Comparison of ENCODE assay signal across 1 cellular context in the genomic region with DNA sequence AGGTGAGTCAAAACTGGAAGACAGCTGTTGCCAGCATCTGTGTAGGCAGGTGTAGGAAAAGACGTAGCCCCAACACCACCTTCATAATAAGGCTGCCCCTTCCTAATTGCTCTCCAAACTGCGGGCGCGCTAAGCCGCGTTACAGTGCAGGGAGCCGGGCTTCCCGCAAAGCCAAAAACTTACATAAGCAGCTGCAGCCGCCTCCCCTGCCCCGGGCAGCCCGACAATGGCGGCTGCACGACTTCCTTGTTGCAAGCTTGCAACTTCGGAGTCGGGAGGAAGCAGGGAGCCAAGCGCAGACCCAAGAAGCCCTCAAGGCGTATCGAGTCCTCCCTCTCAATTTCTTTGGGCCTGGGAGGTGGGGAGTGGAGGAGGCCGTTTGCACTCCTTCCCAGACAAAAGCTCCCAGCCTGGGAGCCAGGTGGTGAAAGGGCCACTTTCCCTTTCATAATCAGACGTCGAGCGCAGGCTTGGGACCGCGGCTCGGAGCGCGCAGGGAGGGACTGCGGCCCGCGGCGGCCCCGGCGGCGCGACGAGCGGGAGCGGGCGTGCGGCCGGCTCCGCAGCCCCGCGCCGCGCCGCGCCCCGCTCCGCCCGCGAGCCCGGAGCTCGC.
TF ChIP-seq lines count a peak whose summit lies in the region.

No MANE protein-coding gene starts in this region.

TF ChIP-seq in HepG2, 621 proteins besides CTCF, POLR2A, EP300 and RAD21 (continued from another document and continues in another):
- TF ChIP-seq ZC3H4 (CRISPR knock-in tag; IDR thresholded peaks at IDR 0.05; ENCODE audit: borderline replicate concordance) = peak; percentile 88
- no peak for TF ChIP-seq ZNF816 (CRISPR knock-in tag; IDR thresholded peaks at IDR 0.05; ENCODE audit: borderline replicate concordance)
- TF ChIP-seq, protein P1, sequence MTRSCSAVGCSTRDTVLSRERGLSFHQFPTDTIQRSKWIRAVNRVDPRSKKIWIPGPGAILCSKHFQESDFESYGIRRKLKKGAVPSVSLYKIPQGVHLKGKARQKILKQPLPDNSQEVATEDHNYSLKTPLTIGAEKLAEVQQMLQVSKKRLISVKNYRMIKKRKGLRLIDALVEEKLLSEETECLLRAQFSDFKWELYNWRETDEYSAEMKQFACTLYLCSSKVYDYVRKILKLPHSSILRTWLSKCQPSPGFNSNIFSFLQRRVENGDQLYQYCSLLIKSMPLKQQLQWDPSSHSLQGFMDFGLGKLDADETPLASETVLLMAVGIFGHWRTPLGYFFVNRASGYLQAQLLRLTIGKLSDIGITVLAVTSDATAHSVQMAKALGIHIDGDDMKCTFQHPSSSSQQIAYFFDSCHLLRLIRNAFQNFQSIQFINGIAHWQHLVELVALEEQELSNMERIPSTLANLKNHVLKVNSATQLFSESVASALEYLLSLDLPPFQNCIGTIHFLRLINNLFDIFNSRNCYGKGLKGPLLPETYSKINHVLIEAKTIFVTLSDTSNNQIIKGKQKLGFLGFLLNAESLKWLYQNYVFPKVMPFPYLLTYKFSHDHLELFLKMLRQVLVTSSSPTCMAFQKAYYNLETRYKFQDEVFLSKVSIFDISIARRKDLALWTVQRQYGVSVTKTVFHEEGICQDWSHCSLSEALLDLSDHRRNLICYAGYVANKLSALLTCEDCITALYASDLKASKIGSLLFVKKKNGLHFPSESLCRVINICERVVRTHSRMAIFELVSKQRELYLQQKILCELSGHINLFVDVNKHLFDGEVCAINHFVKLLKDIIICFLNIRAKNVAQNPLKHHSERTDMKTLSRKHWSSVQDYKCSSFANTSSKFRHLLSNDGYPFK (CRISPR knock-in tag; IDR thresholded peaks at IDR 0.05; ENCODE audit: borderline replicate concordance) = peak; percentile 53; the same call in 1 of the 2 replicates
- TF ChIP-seq DNMT1 (CRISPR knock-in tag; IDR thresholded peaks at IDR 0.05) = peak; percentile 45; the same call in 1 of the 2 replicates
- no peak for TF ChIP-seq ZNF501 (CRISPR knock-in tag; IDR thresholded peaks at IDR 0.05)
- no peak for TF ChIP-seq NFE2L2 (IDR thresholded peaks at IDR 0.05; ENCODE audit: low read length)
- TF ChIP-seq, protein P2, sequence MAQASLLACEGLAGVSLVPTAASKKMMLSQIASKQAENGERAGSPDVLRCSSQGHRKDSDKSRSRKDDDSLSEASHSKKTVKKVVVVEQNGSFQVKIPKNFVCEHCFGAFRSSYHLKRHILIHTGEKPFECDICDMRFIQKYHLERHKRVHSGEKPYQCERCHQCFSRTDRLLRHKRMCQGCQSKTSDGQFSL (CRISPR knock-in tag; IDR thresholded peaks at IDR 0.05) = no peak
- TF ChIP-seq KLF12 (CRISPR knock-in tag; IDR thresholded peaks at IDR 0.05; ENCODE audit: borderline replicate concordance) = peak; percentile 30; the same call in 1 of the 2 replicates
- TF ChIP-seq MYC (CRISPR knock-in tag; IDR thresholded peaks at IDR 0.05; ENCODE audit: borderline replicate concordance) = peak; percentile 29; the same call in 1 of the 2 replicates
- TF ChIP-seq SALL1 (CRISPR knock-in tag; IDR thresholded peaks at IDR 0.05) = peak; percentile 52; the same call in 1 of the 2 replicates
- peak; percentile 77 for TF ChIP-seq DMAP1 (CRISPR knock-in tag; IDR thresholded peaks at IDR 0.05)
- TF ChIP-seq ZFX (CRISPR knock-in tag; IDR thresholded peaks at IDR 0.05; ENCODE audit: low read depth) = peak; percentile 61; the same call in 1 of the 2 replicates
- no peak for TF ChIP-seq HINFP (CRISPR knock-in tag; IDR thresholded peaks at IDR 0.05; ENCODE audit: low read depth)
- no peak for TF ChIP-seq ZNF773 (CRISPR knock-in tag; IDR thresholded peaks at IDR 0.05; ENCODE audit: borderline replicate concordance)
- TF ChIP-seq ZNF768 (CRISPR knock-in tag; IDR thresholded peaks at IDR 0.05) = peak; percentile 28
- peak; percentile 22; the same call in 1 of the 2 replicates for TF ChIP-seq MAFF (IDR thresholded peaks at IDR 0.05; ENCODE audit: low read depth, low read length)
- no peak for TF ChIP-seq ZMYM3 (CRISPR knock-in tag; IDR thresholded peaks at IDR 0.05)
- TF ChIP-seq, protein P3, sequence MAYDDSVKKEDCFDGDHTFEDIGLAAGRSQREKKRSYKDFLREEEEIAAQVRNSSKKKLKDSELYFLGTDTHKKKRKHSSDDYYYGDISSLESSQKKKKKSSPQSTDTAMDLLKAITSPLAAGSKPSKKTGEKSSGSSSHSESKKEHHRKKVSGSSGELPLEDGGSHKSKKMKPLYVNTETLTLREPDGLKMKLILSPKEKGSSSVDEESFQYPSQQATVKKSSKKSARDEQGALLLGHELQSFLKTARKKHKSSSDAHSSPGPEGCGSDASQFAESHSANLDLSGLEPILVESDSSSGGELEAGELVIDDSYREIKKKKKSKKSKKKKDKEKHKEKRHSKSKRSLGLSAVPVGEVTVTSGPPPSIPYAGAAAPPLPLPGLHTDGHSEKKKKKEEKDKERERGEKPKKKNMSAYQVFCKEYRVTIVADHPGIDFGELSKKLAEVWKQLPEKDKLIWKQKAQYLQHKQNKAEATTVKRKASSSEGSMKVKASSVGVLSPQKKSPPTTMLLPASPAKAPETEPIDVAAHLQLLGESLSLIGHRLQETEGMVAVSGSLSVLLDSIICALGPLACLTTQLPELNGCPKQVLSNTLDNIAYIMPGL (CRISPR knock-in tag; IDR thresholded peaks at IDR 0.05; ENCODE audit: borderline replicate concordance in 1 of 2, low read depth in 1 of 2) = peak; percentile 51 to 58; a peak in 3 of 4 replicates
- peak; percentile 18; the same call in 1 of the 2 replicates for TF ChIP-seq ZNF430 (CRISPR knock-in tag; IDR thresholded peaks at IDR 0.05)
- peak; percentile 66 for TF ChIP-seq TAF1 (CRISPR knock-in tag; IDR thresholded peaks at IDR 0.05)
- no peak for TF ChIP-seq GLI4 (CRISPR knock-in tag; IDR thresholded peaks at IDR 0.05; ENCODE audit: borderline replicate concordance)
- no peak for TF ChIP-seq RFX5 (IDR thresholded peaks at IDR 0.05; ENCODE audit: low read depth, low read length)
- 0 out of 2 replicates have a peak, but pooled peaks have one; percentile 29 for TF ChIP-seq ZNF709 (CRISPR knock-in tag; IDR thresholded peaks at IDR 0.05)
- TF ChIP-seq RCOR2 (CRISPR knock-in tag; IDR thresholded peaks at IDR 0.05) = no peak
- no peak for TF ChIP-seq HCFC1 (IDR thresholded peaks at IDR 0.05; ENCODE audit: low read depth, low read length)
- TF ChIP-seq ZNF598 (CRISPR knock-in tag; IDR thresholded peaks at IDR 0.05; ENCODE audit: borderline replicate concordance) = no peak
- TF ChIP-seq NFRKB (IDR thresholded peaks at IDR 0.05) = no peak
- TF ChIP-seq ZNF619 (CRISPR knock-in tag; IDR thresholded peaks at IDR 0.05) = peak; percentile 64; the same call in 1 of the 2 replicates
- TF ChIP-seq, protein P4, sequence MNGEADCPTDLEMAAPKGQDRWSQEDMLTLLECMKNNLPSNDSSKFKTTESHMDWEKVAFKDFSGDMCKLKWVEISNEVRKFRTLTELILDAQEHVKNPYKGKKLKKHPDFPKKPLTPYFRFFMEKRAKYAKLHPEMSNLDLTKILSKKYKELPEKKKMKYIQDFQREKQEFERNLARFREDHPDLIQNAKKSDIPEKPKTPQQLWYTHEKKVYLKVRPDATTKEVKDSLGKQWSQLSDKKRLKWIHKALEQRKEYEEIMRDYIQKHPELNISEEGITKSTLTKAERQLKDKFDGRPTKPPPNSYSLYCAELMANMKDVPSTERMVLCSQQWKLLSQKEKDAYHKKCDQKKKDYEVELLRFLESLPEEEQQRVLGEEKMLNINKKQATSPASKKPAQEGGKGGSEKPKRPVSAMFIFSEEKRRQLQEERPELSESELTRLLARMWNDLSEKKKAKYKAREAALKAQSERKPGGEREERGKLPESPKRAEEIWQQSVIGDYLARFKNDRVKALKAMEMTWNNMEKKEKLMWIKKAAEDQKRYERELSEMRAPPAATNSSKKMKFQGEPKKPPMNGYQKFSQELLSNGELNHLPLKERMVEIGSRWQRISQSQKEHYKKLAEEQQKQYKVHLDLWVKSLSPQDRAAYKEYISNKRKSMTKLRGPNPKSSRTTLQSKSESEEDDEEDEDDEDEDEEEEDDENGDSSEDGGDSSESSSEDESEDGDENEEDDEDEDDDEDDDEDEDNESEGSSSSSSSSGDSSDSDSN (CRISPR knock-in tag; IDR thresholded peaks at IDR 0.05) = peak; percentile 40; the same call in 1 of the 2 replicates
- no peak for TF ChIP-seq PAWR (CRISPR knock-in tag; IDR thresholded peaks at IDR 0.05; ENCODE audit: borderline replicate concordance)
- no peak for TF ChIP-seq HDAC6 (IDR thresholded peaks at IDR 0.05; ENCODE audit: low read depth, low read length)
- peak; percentile 10 to 26; a peak in 1 of 4 replicates for TF ChIP-seq MAFK (conservative IDR thresholded peaks at IDR 0.05 in 1 of 2, IDR thresholded peaks at IDR 0.05 in 1 of 2; ENCODE audit: low read length in 2 of 2)
- no peak for TF ChIP-seq CHD2 (IDR thresholded peaks at IDR 0.05; ENCODE audit: low read depth, low read length)
- no peak for TF ChIP-seq SP140L (CRISPR knock-in tag; IDR thresholded peaks at IDR 0.05; ENCODE audit: borderline replicate concordance)
- TF ChIP-seq, protein P5, sequence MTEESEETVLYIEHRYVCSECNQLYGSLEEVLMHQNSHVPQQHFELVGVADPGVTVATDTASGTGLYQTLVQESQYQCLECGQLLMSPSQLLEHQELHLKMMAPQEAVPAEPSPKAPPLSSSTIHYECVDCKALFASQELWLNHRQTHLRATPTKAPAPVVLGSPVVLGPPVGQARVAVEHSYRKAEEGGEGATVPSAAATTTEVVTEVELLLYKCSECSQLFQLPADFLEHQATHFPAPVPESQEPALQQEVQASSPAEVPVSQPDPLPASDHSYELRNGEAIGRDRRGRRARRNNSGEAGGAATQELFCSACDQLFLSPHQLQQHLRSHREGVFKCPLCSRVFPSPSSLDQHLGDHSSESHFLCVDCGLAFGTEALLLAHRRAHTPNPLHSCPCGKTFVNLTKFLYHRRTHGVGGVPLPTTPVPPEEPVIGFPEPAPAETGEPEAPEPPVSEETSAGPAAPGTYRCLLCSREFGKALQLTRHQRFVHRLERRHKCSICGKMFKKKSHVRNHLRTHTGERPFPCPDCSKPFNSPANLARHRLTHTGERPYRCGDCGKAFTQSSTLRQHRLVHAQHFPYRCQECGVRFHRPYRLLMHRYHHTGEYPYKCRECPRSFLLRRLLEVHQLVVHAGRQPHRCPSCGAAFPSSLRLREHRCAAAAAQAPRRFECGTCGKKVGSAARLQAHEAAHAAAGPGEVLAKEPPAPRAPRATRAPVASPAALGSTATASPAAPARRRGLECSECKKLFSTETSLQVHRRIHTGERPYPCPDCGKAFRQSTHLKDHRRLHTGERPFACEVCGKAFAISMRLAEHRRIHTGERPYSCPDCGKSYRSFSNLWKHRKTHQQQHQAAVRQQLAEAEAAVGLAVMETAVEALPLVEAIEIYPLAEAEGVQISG (CRISPR knock-in tag; IDR thresholded peaks at IDR 0.05) = no peak
- TF ChIP-seq, protein P6, sequence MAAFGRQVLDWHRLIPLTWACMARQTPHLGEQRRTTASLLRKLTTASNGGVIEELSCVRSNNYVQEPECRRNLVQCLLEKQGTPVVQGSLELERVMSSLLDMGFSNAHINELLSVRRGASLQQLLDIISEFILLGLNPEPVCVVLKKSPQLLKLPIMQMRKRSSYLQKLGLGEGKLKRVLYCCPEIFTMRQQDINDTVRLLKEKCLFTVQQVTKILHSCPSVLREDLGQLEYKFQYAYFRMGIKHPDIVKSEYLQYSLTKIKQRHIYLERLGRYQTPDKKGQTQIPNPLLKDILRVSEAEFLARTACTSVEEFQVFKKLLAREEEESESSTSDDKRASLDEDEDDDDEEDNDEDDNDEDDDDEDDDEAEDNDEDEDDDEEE (CRISPR knock-in tag; IDR thresholded peaks at IDR 0.05) = no peak
- TF ChIP-seq MAZ (IDR thresholded peaks at IDR 0.05; ENCODE audit: borderline replicate concordance, low read depth, low read length) = no peak
- no peak for TF ChIP-seq MAZ (CRISPR knock-in tag; IDR thresholded peaks at IDR 0.05; ENCODE audit: low read depth)
- TF ChIP-seq, protein P7, sequence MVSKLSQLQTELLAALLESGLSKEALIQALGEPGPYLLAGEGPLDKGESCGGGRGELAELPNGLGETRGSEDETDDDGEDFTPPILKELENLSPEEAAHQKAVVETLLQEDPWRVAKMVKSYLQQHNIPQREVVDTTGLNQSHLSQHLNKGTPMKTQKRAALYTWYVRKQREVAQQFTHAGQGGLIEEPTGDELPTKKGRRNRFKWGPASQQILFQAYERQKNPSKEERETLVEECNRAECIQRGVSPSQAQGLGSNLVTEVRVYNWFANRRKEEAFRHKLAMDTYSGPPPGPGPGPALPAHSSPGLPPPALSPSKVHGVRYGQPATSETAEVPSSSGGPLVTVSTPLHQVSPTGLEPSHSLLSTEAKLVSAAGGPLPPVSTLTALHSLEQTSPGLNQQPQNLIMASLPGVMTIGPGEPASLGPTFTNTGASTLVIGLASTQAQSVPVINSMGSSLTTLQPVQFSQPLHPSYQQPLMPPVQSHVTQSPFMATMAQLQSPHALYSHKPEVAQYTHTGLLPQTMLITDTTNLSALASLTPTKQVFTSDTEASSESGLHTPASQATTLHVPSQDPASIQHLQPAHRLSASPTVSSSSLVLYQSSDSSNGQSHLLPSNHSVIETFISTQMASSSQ (IDR thresholded peaks at IDR 0.05; ENCODE audit: low read depth) = no peak
- TF ChIP-seq, protein P7 (CRISPR knock-in tag; IDR thresholded peaks at IDR 0.05; ENCODE audit: borderline replicate concordance) = peak; percentile 39; the same call in 1 of the 2 replicates
- 0 out of 2 replicates have a peak, but pooled peaks have one; percentile 32 for TF ChIP-seq ZNF563 (CRISPR knock-in tag; IDR thresholded peaks at IDR 0.05)
- TF ChIP-seq KLF16 (CRISPR knock-in tag; IDR thresholded peaks at IDR 0.05) = peak in 1 of 2 experiments; percentile 51; a peak in 2 of 4 replicates
- TF ChIP-seq THAP11 (CRISPR knock-in tag; IDR thresholded peaks at IDR 0.05) = peak; percentile 10; the same call in 1 of the 2 replicates
- 0 out of 2 replicates have a peak, but pooled peaks have one; percentile 45 for TF ChIP-seq ZNF782 (CRISPR knock-in tag; IDR thresholded peaks at IDR 0.05; ENCODE audit: borderline replicate concordance)
- no peak for TF ChIP-seq ZFAT (CRISPR knock-in tag; conservative IDR thresholded peaks at IDR 0.05)
